ENCODE assay signal across 12 cellular contexts in the genomic region with DNA sequence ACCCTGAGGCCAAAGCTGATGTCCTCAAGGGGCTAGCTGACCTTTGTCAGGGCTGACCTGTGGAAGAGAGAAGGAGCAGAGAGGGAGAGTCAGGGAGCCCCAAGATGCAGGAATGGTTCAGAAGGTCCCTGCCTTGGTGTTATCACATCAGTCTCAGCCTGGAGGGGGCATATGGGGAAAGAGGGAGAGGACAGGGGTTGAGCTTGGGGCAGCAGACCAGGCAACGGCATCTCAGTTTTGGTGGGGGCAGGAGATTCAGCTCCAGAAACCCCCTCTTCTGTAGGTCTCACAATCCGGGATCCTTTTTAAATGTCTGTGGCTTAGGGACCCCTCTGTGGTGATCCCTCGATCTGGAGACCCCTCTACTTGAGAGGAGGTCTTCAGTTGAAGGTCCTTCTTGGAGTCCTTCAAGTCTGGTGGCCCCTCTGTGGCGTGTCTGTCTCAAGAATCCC. TPM values are rescaled to one million over a fixed set of nuclear protein-coding genes. Genes with fewer than 3 reads are reported as not detected.
A peak's percentile ranks its signal among the peaks of the same experiment; 100 is the strongest.
DNase-seq lines count a peak whose midpoint lies in the region; ATAC-seq and TF ChIP-seq lines count a peak whose summit lies in the region.
"Had no signal": no experiment of that assay in that cellular context is flagged by ENCODE, and none has a peak within 500 bp of the region (broad histone marks: within the 10 kb centered on the region; RNA-seq: fewer than 3 reads in every experiment).

No MANE protein-coding gene starts in this region.

- no peaks in the 10 kb centered on the region for H3K36me3 Mint-ChIP-seq in T-cell

- peaks cover 3 to 5% (median 3%) of the 10 kb centered on the region in 3 donors for H3K4me1 Mint-ChIP-seq in T-cell

- H3K27ac Mint-ChIP-seq in T-cell = no peak overlapping the region

- H3K36me3 ChIP-seq in BLaER1 (peaks cover 8% of the 10 kb centered on the region; the same call in 1 of the 2 replicates), prostate gland (no peaks in the 10 kb centered on the region)

- TF ChIP-seq CTCF in VCaP (conservative IDR thresholded peaks at IDR 0.05) = no peak
- no peak for TF ChIP-seq CTCF in foreskin fibroblast (IDR thresholded peaks at IDR 0.05; ENCODE audit: low read depth, low read length)
- no peak for TF ChIP-seq CTCF in prostate gland (IDR thresholded peaks at IDR 0.05)

- intact Hi-C loops in prostate gland (cut with DNase I) = loop anchor here (5.0 kb wide), 1 partner anchor 54 kb away; no protein-coding TSS in a partner anchor

- no peaks in the 10 kb centered on the region for H3K9me3 Mint-ChIP-seq in T-cell

- H3K4me1 ChIP-seq in BLaER1 (peaks cover 97% of the 10 kb centered on the region), prostate gland (replicated peaks) (peaks cover 5% of the 10 kb centered on the region)

- no peak overlapping the region for H3K4me3 Mint-ChIP-seq in T-cell

- no peaks in the 10 kb centered on the region for H4K20me1 ChIP-seq in BLaER1

- H3K27me3 Mint-ChIP-seq in T-cell = peaks cover 7 to 12% of the 10 kb centered on the region in 2 donors

- WGBS in prostate gland = 42% methylated on average over 3 of the region's 4 CpGs

- peak overlapping the region; percentile 68 for H3K4me3 ChIP-seq in BLaER1
- H3K4me3 ChIP-seq in foreskin fibroblast (ENCODE audit: low read depth in 1 of 2, low read length in 2 of 2) = peak overlapping the region; percentile 63 to 70
- peak overlapping the region; percentile 37 to 45 for H3K4me3 ChIP-seq in prostate gland

- H3K27me3 ChIP-seq in BLaER1 (no peaks in the 10 kb centered on the region), prostate gland (replicated peaks; ENCODE audit: insufficient read depth) (no peaks in the 10 kb centered on the region)

- H3K27ac ChIP-seq in BLaER1 = peak overlapping the region; percentile 84
- peak overlapping the region; percentile 77 for H3K27ac ChIP-seq in VCaP
- H3K27ac ChIP-seq in prostate gland = peak overlapping the region; percentile 84
- H3K27ac ChIP-seq: KMS-11 had no signal

- H3K9me3 ChIP-seq in BLaER1 = no peaks in the 10 kb centered on the region
- no peaks in the 10 kb centered on the region for H3K9me3 ChIP-seq in prostate gland

- POLR2A ChIA-PET in T-cell (lab: Charles Lee) = no interaction called here

- ATAC-seq in T-cell (replicated peaks in 1 of 4) (no peak), GM19035 (IDR thresholded peaks at IDR 0.05; ENCODE audit: unreplicated experiment) (no peak)

- no peak for DNase-seq in foreskin fibroblast
- no peak for DNase-seq in prostate gland (ENCODE audit: low spot score)
- no peak for DNase-seq in AG20443 (ENCODE audit: low spot score)
- DNase-seq in T-cell = no peak
- no peak for DNase-seq in GOT3 (lab: John Stamatoyannopoulos, UW)
- DNase-seq: activated naive CD4-positive, alpha-beta T cell; T-helper 1 cell had no signal

- H3K4me2 ChIP-seq in BLaER1 = peak overlapping the region; percentile 99
- H3K4me2 ChIP-seq: KMS-11 had no signal

- CTCF ChIA-PET in T-cell (lab: Charles Lee) = no interaction called here

- peak overlapping the region; percentile 87 for H3K9ac ChIP-seq in BLaER1
- H3K9ac ChIP-seq: KMS-11 had no signal

- TF ChIP-seq POLR2A in prostate gland (IDR thresholded peaks at IDR 0.05) = no peak

RNA-seq across cellular contexts. Expression of a gene that starts 0.8 kb away (rescaled TPM):
- total RNA-seq in prostate gland (10 to 100 TPM; 53.3 to 96.5 TPM), T-cell (1 to 10 TPM; 4.0 to 5.3 (median 4.2) TPM)

RNA-seq across cellular contexts. Expression of a gene that starts 1.7 kb away (rescaled TPM):
- total RNA-seq in prostate gland = 10 to 100 TPM in 1 of 2 donors, 1 to 10 TPM in 1; 9.1 to 10.7 TPM
- total RNA-seq in T-cell = not detected
- total RNA-seq: lung microvascular endothelial cell had no signal

RNA-seq across cellular contexts. Expression of a gene that starts 7.4 kb away (rescaled TPM):
- 10 to 100 TPM; 60.6 to 74.4 TPM for total RNA-seq in prostate gland
- total RNA-seq in T-cell = 100 to 1,000 TPM in 3 of 5 donors, 10 to 100 TPM in 2; 76.7 to 131 (median 130) TPM

RNA-seq across cellular contexts. Expression of a gene that starts 10.4 kb away (rescaled TPM):
- 10 to 100 TPM; 13.5 to 25.0 TPM for total RNA-seq in prostate gland
- under 1 TPM in 3 of 5 donors, not detected in 2; 0.35 to 0.70 (median 0.43) TPM for total RNA-seq in T-cell

RNA-seq across cellular contexts. Expression of a gene that starts 13.6 kb away (rescaled TPM):
- total RNA-seq in prostate gland = 100 to 1,000 TPM in 1 of 2 donors, 10 to 100 TPM in 1; 78.4 to 165 TPM
- 1 to 10 TPM in 1 of 5 donors, under 1 TPM in 2, not detected in 2; 0.53 to 1.0 (median 0.82) TPM for total RNA-seq in T-cell

Comparison
In these comparisons a context has a peak if more than half of its experiments do, and no peak if none do; other contexts are left out.
1. RNA of a gene that starts 0.8 kb away (total RNA-seq): 53.3 to 96.5 TPM in prostate gland; 4.0 to 5.3 TPM in T-cell; every median in the first group is over 4 times any median in the second.
2. RNA of a gene that starts 1.7 kb away (total RNA-seq): 9.1 to 10.7 TPM in prostate gland; not detected in T-cell; every median in the first group is over 4 times any median in the second.
3. Peak in every context shown above with its lines, with median percentiles within 50 percentile points of each other: H3K27ac ChIP-seq and H3K4me3 ChIP-seq.